In genomic region chr21:44846485-44847260, GRCh38 we compare ENCODE assay signal across 1 cellular context.
TF ChIP-seq lines count a peak whose summit lies in the region.

No MANE protein-coding gene starts in this region.

TF ChIP-seq in HepG2, 621 proteins besides CTCF, POLR2A, EP300 and RAD21 (continued from another document and continues in another):
- no peak for TF ChIP-seq ZNF431 (CRISPR knock-in tag; IDR thresholded peaks at IDR 0.05; ENCODE audit: borderline replicate concordance, low read depth)
- TF ChIP-seq REPIN1 (CRISPR knock-in tag; IDR thresholded peaks at IDR 0.05; ENCODE audit: borderline replicate concordance, low read depth) = no peak
- TF ChIP-seq, protein P1, sequence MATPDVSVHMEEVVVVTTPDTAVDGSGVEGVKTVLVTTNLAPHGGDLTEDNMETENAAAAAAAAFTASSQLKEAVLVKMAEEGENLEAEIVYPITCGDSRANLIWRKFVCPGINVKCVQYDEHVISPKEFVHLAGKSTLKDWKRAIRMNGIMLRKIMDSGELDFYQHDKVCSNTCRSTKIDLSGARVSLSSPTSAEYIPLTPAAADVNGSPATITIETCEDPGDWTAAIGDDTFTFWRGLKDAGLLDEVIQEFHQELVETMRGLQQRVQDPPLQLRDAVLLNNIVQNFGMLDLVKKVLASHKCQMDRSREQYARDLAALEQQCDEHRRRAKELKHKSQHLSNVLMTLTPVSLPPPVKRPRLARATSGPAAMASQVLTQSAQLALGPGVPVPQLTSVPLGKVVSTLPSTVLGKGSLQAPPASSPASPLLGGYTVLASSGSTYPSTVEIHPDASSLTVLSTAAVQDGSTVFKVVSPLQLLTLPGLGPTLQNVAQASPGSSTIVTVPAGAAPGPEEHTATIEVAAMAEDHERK (CRISPR knock-in tag; IDR thresholded peaks at IDR 0.05; ENCODE audit: low read depth) = no peak; the same call in 1 of the 2 replicates
- TF ChIP-seq ZNF761 (CRISPR knock-in tag; conservative IDR thresholded peaks at IDR 0.05) = no peak
- TF ChIP-seq, protein P2, sequence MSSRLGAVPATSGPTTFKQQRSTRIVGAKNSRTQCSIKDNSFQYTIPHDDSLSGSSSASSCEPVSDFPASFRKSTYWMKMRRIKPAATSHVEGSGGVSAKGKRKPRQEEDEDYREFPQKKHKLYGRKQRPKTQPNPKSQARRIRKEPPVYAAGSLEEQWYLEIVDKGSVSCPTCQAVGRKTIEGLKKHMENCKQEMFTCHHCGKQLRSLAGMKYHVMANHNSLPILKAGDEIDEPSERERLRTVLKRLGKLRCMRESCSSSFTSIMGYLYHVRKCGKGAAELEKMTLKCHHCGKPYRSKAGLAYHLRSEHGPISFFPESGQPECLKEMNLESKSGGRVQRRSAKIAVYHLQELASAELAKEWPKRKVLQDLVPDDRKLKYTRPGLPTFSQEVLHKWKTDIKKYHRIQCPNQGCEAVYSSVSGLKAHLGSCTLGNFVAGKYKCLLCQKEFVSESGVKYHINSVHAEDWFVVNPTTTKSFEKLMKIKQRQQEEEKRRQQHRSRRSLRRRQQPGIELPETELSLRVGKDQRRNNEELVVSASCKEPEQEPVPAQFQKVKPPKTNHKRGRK (CRISPR knock-in tag; IDR thresholded peaks at IDR 0.05) = no peak
- no peak for TF ChIP-seq ZBTB2 (CRISPR knock-in tag; IDR thresholded peaks at IDR 0.05; ENCODE audit: low read depth)
- no peak for TF ChIP-seq EEA1 (CRISPR knock-in tag; IDR thresholded peaks at IDR 0.05; ENCODE audit: borderline replicate concordance)
- TF ChIP-seq ATAD3A (CRISPR knock-in tag; IDR thresholded peaks at IDR 0.05) = no peak
- no peak for TF ChIP-seq ZNF615 (CRISPR knock-in tag; IDR thresholded peaks at IDR 0.05; ENCODE audit: borderline replicate concordance)
- no peak for TF ChIP-seq MEIS1 (CRISPR knock-in tag; IDR thresholded peaks at IDR 0.05; ENCODE audit: borderline replicate concordance)
- TF ChIP-seq ARID4A (CRISPR knock-in tag; IDR thresholded peaks at IDR 0.05; ENCODE audit: borderline replicate concordance) = peak; percentile 60; the same call in 1 of the 2 replicates
- no peak for TF ChIP-seq KLF9 (CRISPR knock-in tag; IDR thresholded peaks at IDR 0.05; ENCODE audit: low read depth)
- TF ChIP-seq NPAS2 (CRISPR knock-in tag; IDR thresholded peaks at IDR 0.05; ENCODE audit: borderline replicate concordance) = no peak
- no peak for TF ChIP-seq U2AF2 (IDR thresholded peaks at IDR 0.05; ENCODE audit: low read depth, low read length)
- no peak for TF ChIP-seq KDM4B (CRISPR knock-in tag; IDR thresholded peaks at IDR 0.05)
- no peak for TF ChIP-seq BCLAF1 (IDR thresholded peaks at IDR 0.05)
- TF ChIP-seq PHF21A (CRISPR knock-in tag; IDR thresholded peaks at IDR 0.05) = no peak
- no peak for TF ChIP-seq MBD4 (IDR thresholded peaks at IDR 0.05; ENCODE audit: borderline replicate concordance, low read length)
- no peak for TF ChIP-seq ZNF260 (CRISPR knock-in tag; IDR thresholded peaks at IDR 0.05; ENCODE audit: borderline replicate concordance, low read depth)
- 0 out of 2 replicates have a peak, but pooled peaks have one; percentile 2 for TF ChIP-seq ESRRA (CRISPR knock-in tag; IDR thresholded peaks at IDR 0.05; ENCODE audit: low read depth)
- TF ChIP-seq ZNF530 (CRISPR knock-in tag; IDR thresholded peaks at IDR 0.05; ENCODE audit: low read depth) = no peak
- no peak for TF ChIP-seq KAT8 (CRISPR knock-in tag; IDR thresholded peaks at IDR 0.05)
- TF ChIP-seq ZBTB38 (CRISPR knock-in tag; IDR thresholded peaks at IDR 0.05) = no peak
- TF ChIP-seq HMG20A (CRISPR knock-in tag; IDR thresholded peaks at IDR 0.05; ENCODE audit: borderline replicate concordance) = no peak
- TF ChIP-seq RNF219 (CRISPR knock-in tag; IDR thresholded peaks at IDR 0.05) = no peak
- TF ChIP-seq, protein P3, sequence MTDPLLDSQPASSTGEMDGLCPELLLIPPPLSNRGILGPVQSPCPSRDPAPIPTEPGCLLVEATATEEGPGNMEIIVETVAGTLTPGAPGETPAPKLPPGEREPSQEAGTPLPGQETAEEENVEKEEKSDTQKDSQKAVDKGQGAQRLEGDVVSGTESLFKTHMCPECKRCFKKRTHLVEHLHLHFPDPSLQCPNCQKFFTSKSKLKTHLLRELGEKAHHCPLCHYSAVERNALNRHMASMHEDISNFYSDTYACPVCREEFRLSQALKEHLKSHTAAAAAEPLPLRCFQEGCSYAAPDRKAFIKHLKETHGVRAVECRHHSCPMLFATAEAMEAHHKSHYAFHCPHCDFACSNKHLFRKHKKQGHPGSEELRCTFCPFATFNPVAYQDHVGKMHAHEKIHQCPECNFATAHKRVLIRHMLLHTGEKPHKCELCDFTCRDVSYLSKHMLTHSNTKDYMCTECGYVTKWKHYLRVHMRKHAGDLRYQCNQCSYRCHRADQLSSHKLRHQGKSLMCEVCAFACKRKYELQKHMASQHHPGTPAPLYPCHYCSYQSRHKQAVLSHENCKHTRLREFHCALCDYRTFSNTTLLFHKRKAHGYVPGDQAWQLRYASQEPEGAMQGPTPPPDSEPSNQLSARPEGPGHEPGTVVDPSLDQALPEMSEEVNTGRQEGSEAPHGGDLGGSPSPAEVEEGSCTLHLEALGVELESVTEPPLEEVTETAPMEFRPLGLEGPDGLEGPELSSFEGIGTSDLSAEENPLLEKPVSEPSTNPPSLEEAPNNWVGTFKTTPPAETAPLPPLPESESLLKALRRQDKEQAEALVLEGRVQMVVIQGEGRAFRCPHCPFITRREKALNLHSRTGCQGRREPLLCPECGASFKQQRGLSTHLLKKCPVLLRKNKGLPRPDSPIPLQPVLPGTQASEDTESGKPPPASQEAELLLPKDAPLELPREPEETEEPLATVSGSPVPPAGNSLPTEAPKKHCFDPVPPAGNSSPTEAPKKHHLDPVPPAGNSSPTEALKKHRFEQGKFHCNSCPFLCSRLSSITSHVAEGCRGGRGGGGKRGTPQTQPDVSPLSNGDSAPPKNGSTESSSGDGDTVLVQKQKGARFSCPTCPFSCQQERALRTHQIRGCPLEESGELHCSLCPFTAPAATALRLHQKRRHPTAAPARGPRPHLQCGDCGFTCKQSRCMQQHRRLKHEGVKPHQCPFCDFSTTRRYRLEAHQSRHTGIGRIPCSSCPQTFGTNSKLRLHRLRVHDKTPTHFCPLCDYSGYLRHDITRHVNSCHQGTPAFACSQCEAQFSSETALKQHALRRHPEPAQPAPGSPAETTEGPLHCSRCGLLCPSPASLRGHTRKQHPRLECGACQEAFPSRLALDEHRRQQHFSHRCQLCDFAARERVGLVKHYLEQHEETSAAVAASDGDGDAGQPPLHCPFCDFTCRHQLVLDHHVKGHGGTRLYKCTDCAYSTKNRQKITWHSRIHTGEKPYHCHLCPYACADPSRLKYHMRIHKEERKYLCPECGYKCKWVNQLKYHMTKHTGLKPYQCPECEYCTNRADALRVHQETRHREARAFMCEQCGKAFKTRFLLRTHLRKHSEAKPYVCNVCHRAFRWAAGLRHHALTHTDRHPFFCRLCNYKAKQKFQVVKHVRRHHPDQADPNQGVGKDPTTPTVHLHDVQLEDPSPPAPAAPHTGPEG (CRISPR knock-in tag; IDR thresholded peaks at IDR 0.05) = no peak
- no peak for TF ChIP-seq RFX5 (IDR thresholded peaks at IDR 0.05; ENCODE audit: low read depth, low read length)
- TF ChIP-seq, protein P4, sequence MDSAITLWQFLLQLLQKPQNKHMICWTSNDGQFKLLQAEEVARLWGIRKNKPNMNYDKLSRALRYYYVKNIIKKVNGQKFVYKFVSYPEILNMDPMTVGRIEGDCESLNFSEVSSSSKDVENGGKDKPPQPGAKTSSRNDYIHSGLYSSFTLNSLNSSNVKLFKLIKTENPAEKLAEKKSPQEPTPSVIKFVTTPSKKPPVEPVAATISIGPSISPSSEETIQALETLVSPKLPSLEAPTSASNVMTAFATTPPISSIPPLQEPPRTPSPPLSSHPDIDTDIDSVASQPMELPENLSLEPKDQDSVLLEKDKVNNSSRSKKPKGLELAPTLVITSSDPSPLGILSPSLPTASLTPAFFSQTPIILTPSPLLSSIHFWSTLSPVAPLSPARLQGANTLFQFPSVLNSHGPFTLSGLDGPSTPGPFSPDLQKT (CRISPR knock-in tag; IDR thresholded peaks at IDR 0.05; ENCODE audit: borderline replicate concordance) = no peak
- TF ChIP-seq CENPT (CRISPR knock-in tag; IDR thresholded peaks at IDR 0.05; ENCODE audit: low read depth) = no peak
- peak; percentile 72; the same call in 1 of the 2 replicates for TF ChIP-seq HIVEP1 (CRISPR knock-in tag; IDR thresholded peaks at IDR 0.05)
- peak; percentile 20; the same call in 1 of the 2 replicates for TF ChIP-seq ZNF317 (CRISPR knock-in tag; IDR thresholded peaks at IDR 0.05)
- no peak for TF ChIP-seq ZNF121 (CRISPR knock-in tag; IDR thresholded peaks at IDR 0.05)
- TF ChIP-seq, protein P5, sequence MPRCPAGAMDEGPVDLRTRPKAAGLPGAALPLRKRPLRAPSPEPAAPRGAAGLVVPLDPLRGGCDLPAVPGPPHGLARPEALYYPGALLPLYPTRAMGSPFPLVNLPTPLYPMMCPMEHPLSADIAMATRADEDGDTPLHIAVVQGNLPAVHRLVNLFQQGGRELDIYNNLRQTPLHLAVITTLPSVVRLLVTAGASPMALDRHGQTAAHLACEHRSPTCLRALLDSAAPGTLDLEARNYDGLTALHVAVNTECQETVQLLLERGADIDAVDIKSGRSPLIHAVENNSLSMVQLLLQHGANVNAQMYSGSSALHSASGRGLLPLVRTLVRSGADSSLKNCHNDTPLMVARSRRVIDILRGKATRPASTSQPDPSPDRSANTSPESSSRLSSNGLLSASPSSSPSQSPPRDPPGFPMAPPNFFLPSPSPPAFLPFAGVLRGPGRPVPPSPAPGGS (CRISPR knock-in tag; IDR thresholded peaks at IDR 0.05) = no peak; the same call in 1 of the 2 replicates
- TF ChIP-seq NCOA2 (CRISPR knock-in tag; IDR thresholded peaks at IDR 0.05) = no peak
- no peak for TF ChIP-seq ZNF547 (CRISPR knock-in tag; IDR thresholded peaks at IDR 0.05)
- no peak for TF ChIP-seq ZZZ3 (CRISPR knock-in tag; IDR thresholded peaks at IDR 0.05; ENCODE audit: borderline replicate concordance)
